Comparison of ENCODE assay signal across 33 cellular contexts in genomic region chr3:196048922-196049566, GRCh38.
"Had no signal": no experiment of that assay in that cellular context is flagged by ENCODE, and none has a peak within 500 bp of the region (broad histone marks: within the 10 kb centered on the region; RNA-seq: fewer than 3 reads in every experiment).

No MANE protein-coding gene starts in this region.

- H3K36me3 ChIP-seq: prostate gland had no signal

- ATAC-seq: effector memory CD8-positive, alpha-beta T cell; left cardiac atrium; sciatic nerve; stimulated activated effector memory CD8-positive, alpha-beta T cell treated with anti-CD3 and anti-CD28 coated beads, Interleukin-12 subunit alpha, Interleukin-12 subunit beta, amount 100 ng/mL, for 72 hours; upper lobe of right lung had no signal

- H3K27me3 ChIP-seq: brain microvascular endothelial cell, pancreas, stomach, tibial artery, upper lobe of right lung had no signal

- H3K4me1 Mint-ChIP-seq: activated B cell treated with CpG ODN at 0.5 μM for 24 hours; naive B cell; stimulated activated effector memory CD8-positive, alpha-beta T cell treated with anti-CD3 and anti-CD28 coated beads, Interleukin-12 subunit alpha, Interleukin-12 subunit beta, amount 100 ng/mL, for 72 hours had no signal

- H3K9me3 Mint-ChIP-seq: activated B cell treated with CpG ODN at 0.5 μM for 24 hours; effector memory CD8-positive, alpha-beta T cell; mesothelial cell of epicardium; naive B cell; neural crest cell; stimulated activated effector memory CD8-positive, alpha-beta T cell treated with anti-CD3 and anti-CD28 coated beads, Interleukin-12 subunit alpha, Interleukin-12 subunit beta, amount 100 ng/mL, for 72 hours; T-helper 1 cell treated with Interleukin-12 subunit alpha and Interleukin-12 subunit beta and Interleukin-4 antibody, amounts not matched to agents 30 μg/mL and 1 μg/mL, for 36 hours had no signal

- H3K27ac Mint-ChIP-seq: activated B cell treated with CpG ODN at 0.5 μM for 24 hours; effector memory CD8-positive, alpha-beta T cell; mesothelial cell of epicardium; naive B cell; stimulated activated effector memory CD8-positive, alpha-beta T cell treated with anti-CD3 and anti-CD28 coated beads, Interleukin-12 subunit alpha, Interleukin-12 subunit beta, amount 100 ng/mL, for 72 hours had no signal

- H3K9me3 ChIP-seq: pancreas, prostate gland, stomach, tibial artery, upper lobe of right lung had no signal

- H3K4me3 Mint-ChIP-seq: activated B cell treated with CpG ODN at 0.5 μM for 24 hours; activated naive CD8-positive, alpha-beta T cell; effector memory CD8-positive, alpha-beta T cell; mesothelial cell of epicardium; naive B cell; neural crest cell; stimulated activated effector memory CD8-positive, alpha-beta T cell treated with anti-CD3 and anti-CD28 coated beads, Interleukin-12 subunit alpha, Interleukin-12 subunit beta, amount 100 ng/mL, for 72 hours; T-helper 1 cell treated with Interleukin-12 subunit alpha and Interleukin-12 subunit beta and Interleukin-4 antibody, amounts not matched to agents 30 μg/mL and 1 μg/mL, for 36 hours had no signal

- H3K27ac ChIP-seq: brain microvascular endothelial cell, coronary artery, pancreas, prostate gland, skin epidermis, stomach, tibial artery, upper lobe of right lung had no signal

- H3K4me3 ChIP-seq: coronary artery, pancreas, prostate gland, skin epidermis, stomach, tibial artery, upper lobe of right lung had no signal

- H3K27me3 Mint-ChIP-seq: activated B cell treated with CpG ODN at 0.5 μM for 24 hours; activated naive CD8-positive, alpha-beta T cell; effector memory CD8-positive, alpha-beta T cell; naive B cell had no signal

- DNase-seq: activated B cell treated with CpG ODN at 0.5 μM for 24 hours; activated CD4-positive, alpha-beta T cell treated with anti-CD3 and anti-CD28 coated beads, Interleukin-2, amount 50 U/mL, for 4 hours; activated CD8-positive, alpha-beta memory T cell treated with anti-CD3 and anti-CD28 coated beads, Interleukin-2, amount 50 U/mL, for 48 hours; activated effector memory CD4-positive, alpha-beta T cell treated with Interleukin-2 at 50 U/mL for 16 hours; activated naive CD4-positive, alpha-beta T cell treated with Interleukin-2 at 50 U/mL for 16 hours; activated T-cell treated with anti-CD3 and anti-CD28 coated beads, Interleukin-2, amount 50 U/mL, for 48 hours; amniotic stem cell; brain microvascular endothelial cell; effector memory CD8-positive, alpha-beta T cell; head of caudate nucleus; hippocampal formation; left cardiac atrium; mammary epithelial cell; naive B cell; nucleus accumbens; pancreas; retina; stimulated activated CD4-positive, alpha-beta T cell treated with anti-CD3 and anti-CD28 coated beads, Interleukin-12 subunit alpha, Interleukin-12 subunit beta, amount 100 ng/mL, for 4 hours; stimulated activated CD4-positive, alpha-beta T cell treated with anti-CD3 and anti-CD28 coated beads, Interleukin-4, amount 100 ng/mL, for 1 hour; stomach; SW 1271; T1000; tibial artery; upper lobe of right lung had no signal

- H3K4me1 ChIP-seq: prostate gland, tibial artery, upper lobe of right lung had no signal
